ENCODE assay signal across 14 cellular contexts in the genomic region with DNA sequence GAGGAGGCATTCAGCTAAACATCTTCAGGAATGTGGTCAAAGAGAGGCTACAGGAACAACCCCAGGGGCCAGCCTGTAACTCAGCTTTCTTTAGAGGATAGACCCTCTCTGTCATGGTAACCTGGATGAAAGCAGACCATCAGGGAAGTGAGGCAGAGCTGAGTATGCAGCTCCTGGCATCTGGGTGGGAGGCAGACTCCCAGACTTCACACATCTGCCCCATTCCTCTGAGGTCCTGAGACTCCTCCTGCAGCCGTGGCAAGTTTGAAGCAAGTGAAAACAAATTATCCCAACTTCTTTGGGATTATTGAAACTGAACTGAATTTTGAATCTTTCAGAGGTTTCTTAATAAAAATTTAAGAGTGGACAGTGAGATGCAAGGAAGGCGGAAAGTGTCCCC.
A peak's percentile ranks its signal among the peaks of the same experiment; 100 is the strongest.
DNase-seq lines count a peak whose midpoint lies in the region; ATAC-seq and TF ChIP-seq lines count a peak whose summit lies in the region.
"Had no signal": no experiment of that assay in that cellular context is flagged by ENCODE, and none has a peak within 500 bp of the region (broad histone marks: within the 10 kb centered on the region; RNA-seq: fewer than 3 reads in every experiment).

No MANE protein-coding gene starts in this region.

- no peaks in the 10 kb centered on the region for H3K36me3 ChIP-seq in heart right ventricle
- no peaks in the 10 kb centered on the region for H3K36me3 ChIP-seq in skeletal muscle tissue (ENCODE audit: control insufficient read depth in 3 of 3, insufficient read depth in 3 of 3, low read length in 3 of 3)

- 58 to 68% methylated on average over 2 of the region's 2 CpGs for WGBS in heart right ventricle, 2 donors
- 49% methylated on average over 2 of the region's 2 CpGs for WGBS in right cardiac atrium

- TF ChIP-seq CTCF in heart right ventricle (IDR thresholded peaks at IDR 0.05) = no peak

- no peak for ATAC-seq in heart right ventricle
- no peak for ATAC-seq in Right ventricle myocardium superior (ENCODE audit: poor library complexity)
- peak; percentile 27 to 32 for ATAC-seq in right cardiac atrium
- ATAC-seq in GM19452 (IDR thresholded peaks at IDR 0.05; ENCODE audit: unreplicated experiment) = no peak
- ATAC-seq in GM18907 (IDR thresholded peaks at IDR 0.05; ENCODE audit: unreplicated experiment) = no peak

- no peak overlapping the region for H3K9ac ChIP-seq in skeletal muscle tissue (ENCODE audit: low read depth in 1 of 3, low read length in 3 of 3)

- intact Hi-C loops in heart right ventricle (cut with DNase I) = loop anchor here (1.0 to 10.0 kb wide), 11 partner anchors 41 to 754 kb away; a partner anchor contains a TSS
- intact Hi-C loops in Right ventricle myocardium superior (cut with DNase I) = no loop called here
- intact Hi-C loops in right cardiac atrium (cut with DNase I) = loop anchor here in 3 of 4 donors (1.0 to 10.0 kb wide), 5 partner anchors 164 to 294 kb away; a partner anchor contains a TSS

- no peak for DNase-seq in heart right ventricle
- DNase-seq in Right ventricle myocardium superior = no peak
- DNase-seq in right cardiac atrium = peak in 2 of 3 donors; percentile 54
- DNase-seq in HT-29 (ENCODE audit: low spot score) = no peak
- DNase-seq in T-helper 1 cell = no peak
- DNase-seq: H9; NCI-H2107; NCI-H345; NCI-H526 treated with DMSO at 0.1 percent for 48 hours; NK-92 treated with Interleukin-12 subunit alpha and Interleukin-12 subunit beta, amount 100 ng/mL, for 24 hours had no signal

- H3K4me1 ChIP-seq in heart right ventricle (peaks cover 3 to 37% (median 25%) of the 10 kb centered on the region in 9 donors), right cardiac atrium (ENCODE audit: control insufficient read depth, insufficient read depth, low read length) (peaks cover 2% of the 10 kb centered on the region), skeletal muscle tissue (ENCODE audit: control insufficient read depth in 3 of 3, insufficient read depth in 3 of 3, low read length in 3 of 3) (peaks cover 11 to 14% (median 12%) of the 10 kb centered on the region in 3 donors)

- H3K27ac ChIP-seq in heart right ventricle (peak overlapping the region in 9 of 10 donors; percentile 18 to 84 (median 73)), right cardiac atrium (ENCODE audit: low read length) (peak overlapping the region; percentile 56), skeletal muscle tissue (ENCODE audit: low read depth, low read length) (peak overlapping the region; percentile 64)

- H3K27me3 ChIP-seq in heart right ventricle (no peaks in the 10 kb centered on the region), right cardiac atrium (ENCODE audit: control insufficient read depth, insufficient read depth) (no peaks in the 10 kb centered on the region), skeletal muscle tissue (ENCODE audit: control insufficient read depth in 3 of 3, insufficient read depth in 3 of 3, low read length in 3 of 3) (no peaks in the 10 kb centered on the region)

- H3K9me3 ChIP-seq in heart right ventricle (no peaks in the 10 kb centered on the region), right cardiac atrium (ENCODE audit: control insufficient read depth, low read length) (no peaks in the 10 kb centered on the region), skeletal muscle tissue (ENCODE audit: control insufficient read depth in 3 of 3, low read length in 3 of 3) (no peaks in the 10 kb centered on the region)
- H3K9me3 ChIP-seq: Caco-2 had no signal

- H3K4me3 ChIP-seq in heart right ventricle (no peak overlapping the region), right cardiac atrium (ENCODE audit: low read length) (no peak overlapping the region), skeletal muscle tissue (ENCODE audit: low read length in 3 of 3) (no peak overlapping the region)

Comparison
In these comparisons a context has a peak if more than half of its experiments do, and no peak if none do; other contexts are left out.
1. ATAC-seq: peak in right cardiac atrium (2 of 2); none in heart right ventricle (0 of 8), Right ventricle myocardium superior (single experiment), GM19452 (single experiment) and GM18907 (single experiment).
2. DNase-seq: peak in right cardiac atrium (2 of 3); none in heart right ventricle (0 of 2), Right ventricle myocardium superior (single experiment), HT-29 (single experiment) and T-helper 1 cell (0 of 5).
3. Peak in every context shown above with its lines, with median percentiles within 50 percentile points of each other: H3K27ac ChIP-seq.